Comparison of ENCODE assay signal across 17 cellular contexts in genomic region chr5:108687599-108688220, GRCh38. TPM values are rescaled to one million over a fixed set of nuclear protein-coding genes. Genes with fewer than 3 reads are reported as not detected.
DNase-seq lines count a peak whose midpoint lies in the region; ATAC-seq and TF ChIP-seq lines count a peak whose summit lies in the region.
"Had no signal": no experiment of that assay in that cellular context is flagged by ENCODE, and none has a peak within 500 bp of the region (broad histone marks: within the 10 kb centered on the region; RNA-seq: fewer than 3 reads in every experiment).

No MANE protein-coding gene starts in this region.

- no peaks in the 10 kb centered on the region for H4K20me1 ChIP-seq in OCI-LY3 (ENCODE audit: insufficient read depth, low read length)

- H3K36me3 ChIP-seq in OCI-LY3 (replicated peaks; ENCODE audit: low read depth, low read length): no peaks in the 10 kb centered on the region
- H3K36me3 ChIP-seq in ovary: no peaks in the 10 kb centered on the region
- no peaks in the 10 kb centered on the region for H3K36me3 ChIP-seq in tibial nerve
- no peaks in the 10 kb centered on the region for H3K36me3 ChIP-seq in WERI-Rb-1
- H3K36me3 ChIP-seq: colonic mucosa, prostate gland had no signal

- DNase-seq in AG08395 (ENCODE audit: low spot score): peak; percentile 24
- peak; percentile 13 for DNase-seq in fibroblast of villous mesenchyme (ENCODE audit: low read depth)
- no peak for DNase-seq in ovary
- DNase-seq in tibial nerve (ENCODE audit: low spot score in 2 of 2): no peak
- no peak for DNase-seq in WERI-Rb-1
- DNase-seq: activated gamma-delta T cell; colonic mucosa; HFFc6; mammary epithelial cell; NCI-H1105; NCI-H748 treated with DMSO at 0.1 percent for 48 hours; SHP77 treated with DMSO at 0.1 percent for 48 hours; stimulated activated CD4-positive, alpha-beta T cell treated with anti-CD3 and anti-CD28 coated beads, Interleukin-4, amount 100 ng/mL, for 4 hours had no signal

- peaks cover 9% of the 10 kb centered on the region for H3K4me1 ChIP-seq in OCI-LY3 (ENCODE audit: low read length)
- no peaks in the 10 kb centered on the region for H3K4me1 ChIP-seq in ovary (ENCODE audit: insufficient read depth)
- peaks cover 0 to 15% (median 5%) of the 10 kb centered on the region in 4 donors for H3K4me1 ChIP-seq in tibial nerve
- H3K4me1 ChIP-seq: colonic mucosa, prostate gland had no signal

- TF ChIP-seq CTCF in OCI-LY3 (IDR thresholded peaks at IDR 0.05; ENCODE audit: low read depth, low read length): no peak
- no peak for TF ChIP-seq CTCF in fibroblast of villous mesenchyme (IDR thresholded peaks at IDR 0.05; ENCODE audit: insufficient read depth, low read depth, low read length)
- no peak for TF ChIP-seq CTCF in ovary (IDR thresholded peaks at IDR 0.05)
- no peak for TF ChIP-seq CTCF in tibial nerve (IDR thresholded peaks at IDR 0.05)
- no peak for TF ChIP-seq CTCF in WERI-Rb-1 (IDR thresholded peaks at IDR 0.05; ENCODE audit: low read depth, low read length)

- H3K9me3 ChIP-seq in OCI-LY3 (ENCODE audit: insufficient read depth, low read length) (no peaks in the 10 kb centered on the region), ovary (no peaks in the 10 kb centered on the region), tibial nerve (no peaks in the 10 kb centered on the region), WERI-Rb-1 (ENCODE audit: severe bottlenecking) (no peaks in the 10 kb centered on the region)
- H3K9me3 ChIP-seq: colonic mucosa, prostate gland had no signal

- no peaks in the 10 kb centered on the region for H3K79me2 ChIP-seq in OCI-LY3 (ENCODE audit: low read length)

- WGBS in ovary, 3 donors: 19 to 26% (median 25%) methylated on average over 2 of the region's 2 CpGs
- 31 to 33% methylated on average over 2 of the region's 2 CpGs for WGBS in tibial nerve, 2 donors

- H3K4me2 ChIP-seq in OCI-LY3 (ENCODE audit: low read length): peak overlapping the region; percentile 24

- TF ChIP-seq POLR2A in ovary (IDR thresholded peaks at IDR 0.05): no peak
- TF ChIP-seq POLR2A in tibial nerve (IDR thresholded peaks at IDR 0.05): no peak

- TF ChIP-seq EP300 in ovary (IDR thresholded peaks at IDR 0.05) (no peak), tibial nerve (IDR thresholded peaks at IDR 0.05) (no peak)

- intact Hi-C loops in ovary (cut with DNase I): no loop called here

- H2AFZ ChIP-seq in OCI-LY3 (ENCODE audit: low read depth, low read length): no peak overlapping the region

- peak; percentile 76 for ATAC-seq in GM19395 (IDR thresholded peaks at IDR 0.05; ENCODE audit: unreplicated experiment)
- no peak for ATAC-seq in HG02885 (IDR thresholded peaks at IDR 0.05; ENCODE audit: poor library complexity, unreplicated experiment)

- H3K27me3 ChIP-seq in OCI-LY3 (ENCODE audit: low read depth, low read length): no peaks in the 10 kb centered on the region
- no peaks in the 10 kb centered on the region for H3K27me3 ChIP-seq in ovary
- H3K27me3 ChIP-seq in tibial nerve: no peaks in the 10 kb centered on the region
- no peaks in the 10 kb centered on the region for H3K27me3 ChIP-seq in WERI-Rb-1 (ENCODE audit: insufficient read depth, low read depth, severe bottlenecking)
- H3K27me3 ChIP-seq: colonic mucosa had no signal

- H3K4me3 ChIP-seq in OCI-LY3 (ENCODE audit: low read length) (no peak overlapping the region), fibroblast of villous mesenchyme (ENCODE audit: low read depth, low read length) (no peak overlapping the region), ovary (no peak overlapping the region), tibial nerve (no peak overlapping the region), WERI-Rb-1 (ENCODE audit: low read depth, low read length) (no peak overlapping the region)
- H3K4me3 ChIP-seq: colonic mucosa, prostate gland had no signal

- H3K9ac ChIP-seq in OCI-LY3 (ENCODE audit: low read length): no peak overlapping the region

- H3K27ac ChIP-seq in OCI-LY3 (ENCODE audit: low read length) (no peak overlapping the region), ovary (no peak overlapping the region), tibial nerve (peak overlapping the region in 2 of 4 donors; percentile 29 to 47), WERI-Rb-1 (no peak overlapping the region)
- H3K27ac ChIP-seq: colonic mucosa, prostate gland had no signal

RNA-seq across cellular contexts. Expression of gene FER, which starts 60.0 kb away (rescaled TPM):
- total RNA-seq in fibroblast of villous mesenchyme: 27.4 and 43.6 TPM in 2 replicates
- 10 to 100 TPM; 13.7 to 36.0 (median 33.3) TPM for total RNA-seq in ovary
- 1 to 10 TPM; 3.0 to 8.8 TPM for polyA plus RNA-seq in ovary
- 10 to 100 TPM; 28.5 to 50.9 (median 39.6) TPM for total RNA-seq in tibial nerve

Comparison
In these comparisons a context has a peak if more than half of its experiments do, and no peak if none do; other contexts are left out.
1. DNase-seq: peak in AG08395 (single experiment) and fibroblast of villous mesenchyme (single experiment); none in ovary (0 of 5), tibial nerve (0 of 2) and WERI-Rb-1 (single experiment).